In the genomic region with DNA sequence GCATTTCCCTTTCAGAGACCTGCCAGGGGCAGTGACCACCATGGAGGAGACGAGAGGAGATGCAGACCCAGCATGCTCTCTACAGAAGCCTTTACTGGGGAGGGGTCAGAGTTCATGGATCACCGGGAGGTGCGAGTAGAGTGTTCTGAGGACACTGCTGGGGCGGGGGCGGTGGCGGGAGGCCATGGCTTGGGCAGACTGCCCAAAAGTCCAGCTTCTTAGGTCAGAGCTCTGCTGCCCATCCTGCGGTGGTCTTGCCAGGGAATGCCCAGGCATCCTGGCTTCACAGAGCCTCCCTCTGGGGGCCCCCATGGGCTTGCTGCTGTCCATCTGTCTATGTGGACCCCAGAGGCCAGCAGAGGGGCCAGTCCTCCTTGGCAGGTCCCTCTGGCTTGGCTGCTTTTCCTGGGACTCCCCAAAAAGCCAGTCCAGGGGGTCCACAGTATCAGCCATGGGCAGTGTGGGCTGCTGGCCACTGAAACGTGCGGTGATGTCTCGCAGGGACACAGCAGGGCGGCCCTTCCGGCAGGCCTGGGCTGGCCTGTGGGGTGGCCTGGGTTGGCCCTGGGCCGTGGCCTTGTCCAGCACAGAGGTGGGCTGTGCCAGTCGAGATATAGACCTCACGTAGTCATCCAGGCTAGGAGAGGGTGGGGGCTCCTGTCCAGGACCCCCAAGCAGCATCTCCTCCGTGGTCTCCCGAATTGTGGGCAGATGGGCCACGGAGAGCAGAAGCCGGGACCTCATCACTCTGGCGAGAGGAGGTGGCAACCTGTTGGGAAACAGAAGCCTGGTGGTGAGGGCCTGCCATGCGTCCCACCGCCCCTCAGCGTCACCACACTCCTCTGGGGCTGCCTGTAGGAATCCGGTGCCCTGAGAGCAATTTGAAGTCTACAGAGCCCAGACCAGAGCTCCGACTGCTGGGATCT, we compare ENCODE assay signal across 8 cellular contexts. TPM values are rescaled to one million over a fixed set of nuclear protein-coding genes. Genes with fewer than 3 reads are reported as not detected.
DNase-seq lines count a peak whose midpoint lies in the region; ATAC-seq, FAIRE-seq and TF ChIP-seq lines count a peak whose summit lies in the region.

No MANE protein-coding gene starts in this region.

- TF ChIP-seq CTCF in AG04450 (IDR thresholded peaks at IDR 0.05; ENCODE audit: low read depth, low read length) (no peak), VCaP (conservative IDR thresholded peaks at IDR 0.05) (no peak), pancreas (IDR thresholded peaks at IDR 0.05) (no peak)

- FAIRE-seq in pancreas (lab: Jason Lieb, UNC) = no peak

- ATAC-seq in Right ventricle myocardium superior (ENCODE audit: poor library complexity) (peak; percentile 3), pancreas (peak in 3 of 4 donors; percentile 1 to 3 (median 1)), GM21423 (IDR thresholded peaks at IDR 0.05; ENCODE audit: unreplicated experiment) (no peak)

- POLR2A ChIA-PET in AG04450 (lab: Yijun Ruan, JAX) = interaction anchor here (0.9 to 1.3 kb wide), 2 partner anchors 11 to 14 kb away, joined by 4 to 7 read pairs; no protein-coding TSS in a partner anchor

- H3K27ac ChIP-seq in AG04450 (ENCODE audit: low read depth, low read length) = peak overlapping the region; percentile 11
- peak overlapping the region; percentile 66; the same call in 1 of the 2 replicates for H3K27ac ChIP-seq in VCaP
- peak overlapping the region; percentile 82 to 97 (median 90) for H3K27ac ChIP-seq in pancreas

- H3K4me1 ChIP-seq in pancreas = peaks cover 41 to 47% (median 43%) of the 10 kb centered on the region in 3 donors

- H3K9me3 ChIP-seq in AG04450 (ENCODE audit: control insufficient read depth, insufficient read depth, low read length) (peaks cover 6% of the 10 kb centered on the region; the same call in 1 of the 2 replicates), pancreas (no peaks in the 10 kb centered on the region)

- H3K4me3 ChIP-seq in AG04450 (ENCODE audit: low read depth, low read length) = peak overlapping the region; percentile 76
- peak overlapping the region; percentile 63 to 97 (median 68) for H3K4me3 ChIP-seq in pancreas

- CTCF ChIA-PET in AG04450 (lab: Charles Lee) = interaction anchor here (0.6 to 1.3 kb wide), 3 partner anchors 10 to 45 kb away, joined by 3 to 7 read pairs (median 4); no protein-coding TSS in a partner anchor

- H3K27me3 ChIP-seq in AG04450 (ENCODE audit: control insufficient read depth, insufficient read depth, low read length) (no peaks in the 10 kb centered on the region), pancreas (no peaks in the 10 kb centered on the region)

- DNase-seq in AG04450 (ENCODE audit: low read depth, low spot score) (no peak), Right ventricle myocardium superior (no peak), pancreas (peak in 4 of 6 donors; percentile 54 to 87 (median 79)), T-helper 2 cell (no peak), NCI-H1436 (lab: John Stamatoyannopoulos, UW) (no peak), GOT3 (lab: John Stamatoyannopoulos, UW) (no peak)

- WGBS in pancreas, 2 donors = 7 to 8% methylated on average over 25 of the region's 25 CpGs

- H3K36me3 ChIP-seq in pancreas = peaks cover 0 to 6% (median 6%) of the 10 kb centered on the region in 3 donors

- intact Hi-C loops in Right ventricle myocardium superior (cut with DNase I) (no loop called here), pancreas (cut with DNase I) (no loop called here)

RNA-seq across cellular contexts. Expression of a gene that starts 1.1 kb away (rescaled TPM):
- polyA plus RNA-seq in AG04450 (2011; rRNA removed) (31.1 and 50.3 TPM in 2 replicates), pancreas (100 to 1,000 TPM; 217 to 270 TPM)
- 70.4 and 97.9 TPM in 2 replicates for polyA minus RNA-seq in AG04450 (2011; rRNA and poly(A)+ RNA removed)
- total RNA-seq in Right ventricle myocardium superior (35.1 TPM), pancreas (100 to 1,000 TPM in 4 of 6 donors, 10 to 100 TPM in 2; 68.9 to 222 (median 150) TPM)

RNA-seq across cellular contexts. Expression of a gene that starts 17.9 kb away (rescaled TPM):
- polyA plus RNA-seq in AG04450 (2011; rRNA removed) (11.2 and 13.0 TPM in 2 replicates), pancreas (100 to 1,000 TPM in 1 of 2 donors, 10 to 100 TPM in 1; 85.1 to 100 TPM)
- 12.9 and 13.1 TPM in 2 replicates for polyA minus RNA-seq in AG04450 (2011; rRNA and poly(A)+ RNA removed)
- total RNA-seq in Right ventricle myocardium superior (87.5 TPM), pancreas (10 to 100 TPM; 13.9 to 76.8 (median 35.7) TPM)

RNA-seq across cellular contexts. Expression of a gene that starts 23.2 kb away (rescaled TPM):
- polyA plus RNA-seq in AG04450 (2011; rRNA removed) (17.4 and 23.4 TPM in 2 replicates), pancreas (10 to 100 TPM; 12.6 to 18.9 TPM)
- 4.7 and 7.9 TPM in 2 replicates for polyA minus RNA-seq in AG04450 (2011; rRNA and poly(A)+ RNA removed)
- total RNA-seq in Right ventricle myocardium superior (11.4 TPM), pancreas (10 to 100 TPM; 12.9 to 21.8 (median 20.0) TPM)

Comparison
In these comparisons a context has a peak if more than half of its experiments do, and no peak if none do; other contexts are left out.
1. DNase-seq: peak in pancreas (4 of 6); none in AG04450 (single experiment), Right ventricle myocardium superior (single experiment), T-helper 2 cell (0 of 5), NCI-H1436 (single experiment) and GOT3 (single experiment).
2. H3K27ac ChIP-seq: peak in every context shown above with its lines; median percentile 90 in pancreas; 66 in VCaP; 11 in AG04450.